In genomic region chr1:106207185-106207584, GRCh38 we compare ENCODE assay signal across 28 cellular contexts.
"Had no signal": no experiment of that assay in that cellular context is flagged by ENCODE, and none has a peak within 500 bp of the region (broad histone marks: within the 10 kb centered on the region; RNA-seq: fewer than 3 reads in every experiment).

No MANE protein-coding gene starts in this region.

- H3K27ac Mint-ChIP-seq: stimulated activated effector memory CD8-positive, alpha-beta T cell treated with anti-CD3 and anti-CD28 coated beads, Interleukin-12 subunit alpha, Interleukin-12 subunit beta, amount 100 ng/mL, for 72 hours; stimulated activated memory B cell treated with anti-CD40 and anti-IgM and Interleukin-4, amounts not matched to agents 10 μg/mL and 1 μg/mL and 100 μg/mL, for 72 hours; stimulated activated naive B cell treated with anti-CD40 and anti-IgM and Interleukin-4, amounts not matched to agents 10 μg/mL and 1 μg/mL and 100 μg/mL, for 72 hours; stimulated activated naive CD8-positive, alpha-beta T cell treated with anti-CD3 and anti-CD28 coated beads, Interleukin-15, amount 100 ng/mL, for 72 hours; stimulated activated naive CD8-positive, alpha-beta T cell treated with anti-CD3 and anti-CD28 coated beads, Interleukin-15, Interleukin-2, amounts not matched to agents 100 ng/mL and 50 ng/mL, for 24 hours; type B pancreatic cell had no signal

- H3K9me3 ChIP-seq: stomach, suprapubic skin, testis, thoracic aorta, thyroid gland, tibial artery, tibial nerve, transverse colon, upper lobe of left lung, upper lobe of right lung, uterus, vagina had no signal

- H3K27me3 ChIP-seq: stomach, suprapubic skin, testis, thyroid gland, tibial artery, tibial nerve, transverse colon, upper lobe of left lung, upper lobe of right lung, uterus, vagina had no signal

- H3K4me1 ChIP-seq: stomach, suprapubic skin, testis, thyroid gland, tibial artery, tibial nerve, transverse colon, upper lobe of left lung, upper lobe of right lung, uterus, vagina had no signal

- ATAC-seq: stimulated activated effector memory CD8-positive, alpha-beta T cell treated with anti-CD3 and anti-CD28 coated beads, Interleukin-12 subunit alpha, Interleukin-12 subunit beta, amount 100 ng/mL, for 72 hours; stimulated activated memory B cell treated with anti-CD40 and anti-IgM and Interleukin-4, amounts not matched to agents 10 μg/mL and 1 μg/mL and 100 μg/mL, for 72 hours; stimulated activated naive B cell treated with anti-CD40 and anti-IgM and Interleukin-4, amounts not matched to agents 10 μg/mL and 1 μg/mL and 100 μg/mL, for 72 hours; stimulated activated naive CD8-positive, alpha-beta T cell treated with anti-CD3 and anti-CD28 coated beads, Interleukin-15, amount 100 ng/mL, for 72 hours; stimulated activated naive CD8-positive, alpha-beta T cell treated with anti-CD3 and anti-CD28 coated beads, Interleukin-15, Interleukin-2, amounts not matched to agents 100 U/mL and 50 U/mL, for 24 hours; upper lobe of right lung had no signal

- H3K36me3 Mint-ChIP-seq: stimulated activated effector memory CD8-positive, alpha-beta T cell treated with anti-CD3 and anti-CD28 coated beads, Interleukin-12 subunit alpha, Interleukin-12 subunit beta, amount 100 ng/mL, for 72 hours; stimulated activated memory B cell treated with anti-CD40 and anti-IgM and Interleukin-4, amounts not matched to agents 10 μg/mL and 1 μg/mL and 100 μg/mL, for 72 hours; stimulated activated naive B cell treated with anti-CD40 and anti-IgM and Interleukin-4, amounts not matched to agents 10 μg/mL and 1 μg/mL and 100 μg/mL, for 72 hours; type B pancreatic cell had no signal

- H3K4me3 Mint-ChIP-seq: stimulated activated effector memory CD8-positive, alpha-beta T cell treated with anti-CD3 and anti-CD28 coated beads, Interleukin-12 subunit alpha, Interleukin-12 subunit beta, amount 100 ng/mL, for 72 hours; stimulated activated memory B cell treated with anti-CD40 and anti-IgM and Interleukin-4, amounts not matched to agents 10 μg/mL and 1 μg/mL and 100 μg/mL, for 72 hours; stimulated activated naive B cell treated with anti-CD40 and anti-IgM and Interleukin-4, amounts not matched to agents 10 μg/mL and 1 μg/mL and 100 μg/mL, for 72 hours; stimulated activated naive CD8-positive, alpha-beta T cell treated with anti-CD3 and anti-CD28 coated beads, Interleukin-15, amount 100 ng/mL, for 72 hours; stimulated activated naive CD8-positive, alpha-beta T cell treated with anti-CD3 and anti-CD28 coated beads, Interleukin-15, Interleukin-2, amounts not matched to agents 100 ng/mL and 50 ng/mL, for 24 hours; type B pancreatic cell had no signal

- H3K4me1 Mint-ChIP-seq: stimulated activated effector memory CD8-positive, alpha-beta T cell treated with anti-CD3 and anti-CD28 coated beads, Interleukin-12 subunit alpha, Interleukin-12 subunit beta, amount 100 ng/mL, for 72 hours; stimulated activated memory B cell treated with anti-CD40 and anti-IgM and Interleukin-4, amounts not matched to agents 10 μg/mL and 1 μg/mL and 100 μg/mL, for 72 hours; stimulated activated naive B cell treated with anti-CD40 and anti-IgM and Interleukin-4, amounts not matched to agents 10 μg/mL and 1 μg/mL and 100 μg/mL, for 72 hours; stimulated activated naive CD8-positive, alpha-beta T cell treated with anti-CD3 and anti-CD28 coated beads, Interleukin-15, amount 100 ng/mL, for 72 hours had no signal

- H3K27me3 Mint-ChIP-seq: stimulated activated memory B cell treated with anti-CD40 and anti-IgM and Interleukin-4, amounts not matched to agents 10 μg/mL and 1 μg/mL and 100 μg/mL, for 72 hours; stimulated activated naive B cell treated with anti-CD40 and anti-IgM and Interleukin-4, amounts not matched to agents 10 μg/mL and 1 μg/mL and 100 μg/mL, for 72 hours; stimulated activated naive CD8-positive, alpha-beta T cell treated with anti-CD3 and anti-CD28 coated beads, Interleukin-15, amount 100 ng/mL, for 72 hours; stimulated activated naive CD8-positive, alpha-beta T cell treated with anti-CD3 and anti-CD28 coated beads, Interleukin-15, Interleukin-2, amounts not matched to agents 100 ng/mL and 50 ng/mL, for 24 hours; type B pancreatic cell had no signal

- H3K9me3 Mint-ChIP-seq: stimulated activated memory B cell treated with anti-CD40 and anti-IgM and Interleukin-4, amounts not matched to agents 10 μg/mL and 1 μg/mL and 100 μg/mL, for 72 hours; stimulated activated naive B cell treated with anti-CD40 and anti-IgM and Interleukin-4, amounts not matched to agents 10 μg/mL and 1 μg/mL and 100 μg/mL, for 72 hours; stimulated activated naive CD8-positive, alpha-beta T cell treated with anti-CD3 and anti-CD28 coated beads, Interleukin-15, Interleukin-2, amounts not matched to agents 100 ng/mL and 50 ng/mL, for 24 hours; type B pancreatic cell had no signal

- H3K4me3 ChIP-seq: stomach, suprapubic skin, testis, thoracic aorta, thyroid gland, tibial artery, tibial nerve, transverse colon, upper lobe of left lung, upper lobe of right lung, uterus, vagina had no signal

- DNase-seq: stimulated activated CD4-positive, alpha-beta T cell treated with anti-CD3 and anti-CD28 coated beads, Interleukin-2, amount 100 ng/mL, for 48 hours; stimulated activated CD4-positive, alpha-beta T cell treated with anti-CD3 and anti-CD28 coated beads, Interleukin-4, amount 100 ng/mL, for 1 hour; stimulated activated CD4-positive, alpha-beta T cell treated with anti-CD3 and anti-CD28 coated beads, Interleukin-4, amount 100 ng/mL, for 24 hours; stimulated activated CD4-positive, alpha-beta T cell treated with anti-CD3 and anti-CD28 coated beads, Interleukin-4, amount 100 ng/mL, for 4 hours; stimulated activated CD8-positive, alpha-beta memory T cell treated with anti-CD3 and anti-CD28 coated beads, Interleukin-4, amount 100 ng/mL, for 48 hours; stimulated activated naive B cell treated with anti-CD40 and anti-IgM and Interleukin-4, amounts not matched to agents 10 μg/mL and 1 μg/mL and 100 μg/mL, for 72 hours; stimulated activated naive CD4-positive, alpha-beta T cell; stimulated activated naive CD4-positive, alpha-beta T cell treated with Interleukin-2 at 50 U/mL for 16 hours; stimulated activated naive CD8-positive, alpha-beta T cell treated with anti-CD3 and anti-CD28 coated beads, Interleukin-15, amount 100 ng/mL, for 72 hours; stimulated activated naive CD8-positive, alpha-beta T cell treated with anti-CD3 and anti-CD28 coated beads, Interleukin-15, Interleukin-2, amounts not matched to agents 100 U/mL and 50 U/mL, for 24 hours; stomach; substantia nigra; testis; thyroid gland; tibial artery; transverse colon; trophoblast cell; upper lobe of left lung; upper lobe of right lung; uterus had no signal

- H3K36me3 ChIP-seq: stomach, suprapubic skin, thoracic aorta, thyroid gland, tibial artery, tibial nerve, transverse colon, upper lobe of left lung, upper lobe of right lung, uterus, vagina had no signal

- H3K27ac ChIP-seq: stomach, suprapubic skin, testis, thoracic aorta, thyroid gland, tibial artery, tibial nerve, transverse colon, upper lobe of left lung, upper lobe of right lung, uterus, vagina had no signal
